9 cellular contexts compared by ENCODE assay signal in the genomic region with DNA sequence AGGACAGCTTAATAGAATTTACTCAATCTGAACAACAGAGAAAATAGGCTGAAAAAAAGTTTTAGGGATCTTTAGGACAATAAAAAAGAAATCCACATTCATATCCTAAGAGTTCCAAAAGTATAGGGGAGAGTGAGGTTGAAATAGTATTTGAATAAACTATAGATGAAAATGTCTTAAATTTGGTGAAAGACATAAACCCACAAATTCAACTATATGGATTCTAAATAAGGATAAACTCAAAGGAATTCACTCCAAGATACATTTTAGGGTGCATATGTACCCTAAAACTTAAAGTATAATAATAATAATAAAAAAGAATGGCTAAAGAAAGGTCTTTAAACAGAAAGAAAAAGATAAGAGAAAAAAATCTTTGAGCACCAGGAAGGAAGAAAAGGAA.
"Had no signal": no experiment of that assay in that cellular context is flagged by ENCODE, and none has a peak within 500 bp of the region (broad histone marks: within the 10 kb centered on the region; RNA-seq: fewer than 3 reads in every experiment).

No MANE protein-coding gene starts in this region.

- ATAC-seq: activated CD4-positive, alpha-beta T cell treated with anti-CD3 and anti-CD28 coated beads for 36 hours; activated CD4-positive, CD25-positive, alpha-beta regulatory T cell treated with anti-CD3 and anti-CD28 coated beads, Interleukin-2, amount 50 U/mL, for 24 hours; activated CD8-positive, alpha-beta memory T cell treated with anti-CD3 and anti-CD28 coated beads, Interleukin-2, amount 10 ng/mL, durations not matched to agents 7 days and 5 days; activated CD8-positive, alpha-beta T cell treated with anti-CD3 and anti-CD28 coated beads for 36 hours; activated CD8-positive, alpha-beta T cell treated with anti-CD3 and anti-CD28 coated beads, Interleukin-2, amount 10 ng/mL, durations not matched to agents 7 days and 5 days; T-helper 17 cell; WTC11 had no signal

- H3K27ac ChIP-seq: VCaP, WERI-Rb-1 had no signal

- H3K36me3 ChIP-seq: WERI-Rb-1 had no signal
